ENCODE assay signal across 1 cellular context in genomic region chr2:207868855-207869596, GRCh38.
TF ChIP-seq lines count a peak whose summit lies in the region.

No MANE protein-coding gene starts in this region.

TF ChIP-seq in A549, 52 proteins besides CTCF, POLR2A, EP300 and RAD21 (continued from another document):
- TF ChIP-seq HOXB13 (CRISPR knock-in tag; IDR thresholded peaks at IDR 0.05; ENCODE audit: low read depth) (no peak), PHF8 (IDR thresholded peaks at IDR 0.05; ENCODE audit: borderline replicate concordance, low read depth) (no peak), FOSB (CRISPR knock-in tag; IDR thresholded peaks at IDR 0.05) (no peak), E2F6 (IDR thresholded peaks at IDR 0.05; ENCODE audit: borderline replicate concordance, low read depth) (no peak), HES2 (IDR thresholded peaks at IDR 0.05) (no peak), CHD2 (IDR thresholded peaks at IDR 0.05; ENCODE audit: low read length, partially characterized antibody) (no peak), CEBPB (IDR thresholded peaks at IDR 0.05) (no peak), ZSCAN20 (CRISPR knock-in tag; IDR thresholded peaks at IDR 0.05) (no peak), KDM5A (IDR thresholded peaks at IDR 0.05) (no peak), FOXS1 (CRISPR knock-in tag; IDR thresholded peaks at IDR 0.05) (no peak)
